ENCODE assay signal across 35 cellular contexts in genomic region chr2:162043132-162043531, GRCh38. TPM values are rescaled to one million over a fixed set of nuclear protein-coding genes. Genes with fewer than 3 reads are reported as not detected.
"Had no signal": no experiment of that assay in that cellular context is flagged by ENCODE, and none has a peak within 500 bp of the region (broad histone marks: within the 10 kb centered on the region; RNA-seq: fewer than 3 reads in every experiment).

No MANE protein-coding gene starts in this region.

- DNase-seq: Kasumi-1, KG1, MG63, NCI-H1048, NCI-H1092 treated with DMSO at 0.1 percent for 48 hours, NCI-H1105 treated with DMSO at 0.1 percent for 48 hours, NCI-H1417, NCI-H1436, NCI-H146, NCI-H1694, NCI-H187, NCI-H1930, NCI-H2029 treated with DMSO at 0.1 percent for 48 hours, NCI-H2081 treated with DMSO at 0.1 percent for 48 hours, NCI-H2107, NCI-H2171 treated with DMSO at 0.1 percent for 48 hours, NCI-H226, NCI-H446 treated with DMSO at 0.1 percent for 48 hours, NCI-H510A, NCI-H524, NCI-H526, NCI-H69, NCI-H748 treated with DMSO at 0.1 percent for 48 hours, NCI-H82, PC-9, SHP77, SIG-M5, SJCRH30 had no signal

- H2AFZ ChIP-seq: PC-9 had no signal

- FAIRE-seq: RCC 7860 had no signal

- H3K27ac ChIP-seq: PC-9, RWPE1, SJCRH30, SK-N-MC had no signal

- H3K9me3 ChIP-seq: MG63, SJCRH30 had no signal

- H3K4me2 ChIP-seq: PC-9 had no signal

- H3K36me3 ChIP-seq: MG63, SJCRH30 had no signal

- H3K27me3 ChIP-seq: MG63, SJCRH30 had no signal

- ATAC-seq: Panc1, Right ventricle myocardium inferior, SK-N-SH treated with all-trans-retinoic acid at 6 μM for 48 hours had no signal

- H3K4me3 ChIP-seq: MG63, PC-9, SJCRH30, SK-N-MC had no signal

- H3K4me1 ChIP-seq: SJCRH30 had no signal

RNA-seq across cellular contexts. Expression of gene DPP4, which starts 30.9 kb away (rescaled TPM):
- total RNA-seq: OCI-LY7, SJCRH30 had no signal
